Comparison of ENCODE assay signal across 26 cellular contexts in the genomic region with DNA sequence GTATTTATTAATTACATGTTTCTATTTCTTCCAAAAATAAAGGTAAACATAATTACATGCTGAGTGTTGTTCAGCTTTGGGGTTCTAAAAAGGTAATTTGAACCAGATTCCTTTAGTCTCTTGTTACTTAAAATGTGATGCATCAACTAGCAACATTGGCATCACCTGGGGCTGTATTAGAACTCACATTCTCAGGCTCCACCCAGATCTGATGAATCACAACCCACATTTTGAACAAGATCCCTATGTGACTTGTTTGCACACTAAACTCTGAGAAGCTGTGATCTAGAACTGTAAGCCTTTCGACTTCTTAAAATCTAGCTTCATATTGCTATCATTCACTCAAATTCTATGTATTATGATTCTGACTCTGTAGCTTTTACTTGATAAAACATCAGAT. TPM values are rescaled to one million over a fixed set of nuclear protein-coding genes. Genes with fewer than 3 reads are reported as not detected.
DNase-seq lines count a peak whose midpoint lies in the region; ATAC-seq, FAIRE-seq and TF ChIP-seq lines count a peak whose summit lies in the region.
"Had no signal": no experiment of that assay in that cellular context is flagged by ENCODE, and none has a peak within 500 bp of the region (broad histone marks: within the 10 kb centered on the region; RNA-seq: fewer than 3 reads in every experiment).

No MANE protein-coding gene starts in this region.

- no peak overlapping the region for H3K4me3 ChIP-seq in bronchial epithelial cell (ENCODE audit: low read depth, low read length)
- H3K4me3 ChIP-seq in esophagus muscularis mucosa = no peak overlapping the region
- H3K4me3 ChIP-seq: GM12878, GM23338 had no signal

- no peak for TF ChIP-seq POLR2A in esophagus muscularis mucosa (IDR thresholded peaks at IDR 0.05; ENCODE audit: low read depth)

- 91% methylated on average over 1 of the region's 1 CpG for WGBS in esophagus muscularis mucosa

- no peak for FAIRE-seq in bronchial epithelial cell (lab: Jason Lieb, UNC)
- FAIRE-seq: A204.1, GM12878, GM19239, H54, HTR-8/SVneo had no signal

- TF ChIP-seq CTCF in bronchial epithelial cell (IDR thresholded peaks at IDR 0.05; ENCODE audit: insufficient read depth, low read length, severe bottlenecking) (no peak), esophagus muscularis mucosa (IDR thresholded peaks at IDR 0.05) (no peak)

- H3K27ac ChIP-seq in esophagus muscularis mucosa (replicated peaks in 1 of 4) = no peak overlapping the region

- H3K27me3 ChIP-seq in bronchial epithelial cell (ENCODE audit: control insufficient read depth, insufficient read depth, low read length) (no peaks in the 10 kb centered on the region), esophagus muscularis mucosa (no peaks in the 10 kb centered on the region)
- H3K27me3 ChIP-seq: BE2C had no signal

- H3K36me3 ChIP-seq in bronchial epithelial cell (ENCODE audit: control insufficient read depth, insufficient read depth, low read length) (no peaks in the 10 kb centered on the region), esophagus muscularis mucosa (no peaks in the 10 kb centered on the region)
- H3K36me3 ChIP-seq: BE2C had no signal

- no peak for TF ChIP-seq EP300 in esophagus muscularis mucosa (IDR thresholded peaks at IDR 0.05)

- H3K9me3 ChIP-seq in esophagus muscularis mucosa = no peaks in the 10 kb centered on the region

- intact Hi-C loops in esophagus muscularis mucosa (cut with DNase I) = no loop called here

- peak; percentile 5 for DNase-seq in RPMI7951 (ENCODE audit: low read depth)
- DNase-seq in bronchial epithelial cell (ENCODE audit: low read depth) = peak; percentile 92
- peak; percentile 5 for DNase-seq in esophagus muscularis mucosa (ENCODE audit: extremely low spot score)
- DNase-seq in renal cortical epithelial cell (ENCODE audit: low read depth) = peak; percentile 31
- no peak for DNase-seq in NOMO-1 treated with dmso at 0.1 percent for 144 hours (lab: John Stamatoyannopoulos, UW; ENCODE audit: unreplicated experiment)
- DNase-seq: ACHN; BE2C; C1 segment of cervical spinal cord; CD4-positive, CD25-positive, alpha-beta regulatory T cell; CD8-positive, alpha-beta memory T cell; COR-L47; DMS 273 treated with DMSO at 0.1 percent for 48 hours; DMS53; DND-41; EL; HCEC 1CT; IMR-90 had no signal

- ATAC-seq in GM18511 (IDR thresholded peaks at IDR 0.05; ENCODE audit: unreplicated experiment) = no peak
- no peak for ATAC-seq in GM21737 (IDR thresholded peaks at IDR 0.05; ENCODE audit: unreplicated experiment)
- ATAC-seq: GM12878, GM23338 had no signal

- peaks cover 0 to 4% (median 2%) of the 10 kb centered on the region in 4 donors for H3K4me1 ChIP-seq in esophagus muscularis mucosa
- H3K4me1 ChIP-seq: BE2C had no signal

RNA-seq across cellular contexts. Expression of a gene that starts 23.0 kb away (rescaled TPM):
- total RNA-seq in RPMI7951 (2014; rRNA removed; shearing (Covaris generic)) = under 0.01 TPM in 1 of 2 replicates, not detected in the other
- total RNA-seq in bronchial epithelial cell = 1.8 and 2.4 TPM in 2 replicates
- total RNA-seq in esophagus muscularis mucosa = 10 to 100 TPM in 1 of 4 donors, 1 to 10 TPM in 3; 3.1 to 12.5 (median 5.4) TPM
- 7.6 and 16.9 TPM in 2 replicates for total RNA-seq in renal cortical epithelial cell
- total RNA-seq: CD4-positive, CD25-positive, alpha-beta regulatory T cell; G401; IMR-90 had no signal
